In the genomic region with DNA sequence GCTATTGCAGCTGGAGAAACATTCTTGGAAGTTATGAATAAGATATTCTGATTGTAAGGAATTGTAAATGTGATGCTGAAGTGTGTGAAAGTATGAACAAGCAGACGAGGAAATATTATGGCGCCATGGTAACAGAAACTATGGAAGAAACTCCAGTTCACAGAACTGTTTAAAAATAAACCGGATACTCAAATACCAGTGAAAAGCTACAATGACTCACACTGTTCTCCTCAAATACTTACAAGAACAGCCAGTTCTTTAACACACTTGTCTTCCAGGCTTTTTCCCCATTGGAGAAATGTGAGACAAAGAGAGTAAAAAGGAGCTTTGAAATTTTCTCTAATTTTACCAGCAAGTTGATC, we compare ENCODE assay signal across 8 cellular contexts.
DNase-seq lines count a peak whose midpoint lies in the region; ATAC-seq and TF ChIP-seq lines count a peak whose summit lies in the region.

No MANE protein-coding gene starts in this region.

- H3K4me3 ChIP-seq in AG10803 (ENCODE audit: low read length) (peak overlapping the region; percentile 38), breast epithelium (peak overlapping the region in 1 of 3 donors; percentile 47), liver (ENCODE audit: low read depth in 1 of 3, low read length in 3 of 3) (no peak overlapping the region), thymus (ENCODE audit: low read length) (no peak overlapping the region)

- ATAC-seq in HG03442 (IDR thresholded peaks at IDR 0.05; ENCODE audit: unreplicated experiment) = no peak

- H3K9me3 Mint-ChIP-seq in IgD-negative memory B cell = no peaks in the 10 kb centered on the region

- H3K9me3 ChIP-seq in breast epithelium = no peaks in the 10 kb centered on the region
- no peaks in the 10 kb centered on the region for H3K9me3 ChIP-seq in liver (ENCODE audit: control insufficient read depth in 4 of 4, low read length in 3 of 4)
- no peaks in the 10 kb centered on the region for H3K9me3 ChIP-seq in thymus (ENCODE audit: control insufficient read depth)

- no peaks in the 10 kb centered on the region for H3K27me3 ChIP-seq in breast epithelium
- no peaks in the 10 kb centered on the region for H3K27me3 ChIP-seq in liver (ENCODE audit: control insufficient read depth in 4 of 4, insufficient read depth in 4 of 4, low read length in 3 of 4)
- H3K27me3 ChIP-seq in thymus (ENCODE audit: control insufficient read depth, insufficient read depth) = no peaks in the 10 kb centered on the region

- WGBS in liver = 69% methylated on average over 3 of the region's 3 CpGs
- WGBS in thymus = 75% methylated on average over 3 of the region's 3 CpGs

- intact Hi-C loops in breast epithelium (cut with DNase I; ENCODE audit: low total_unique reads) = no loop called here

- no peak for TF ChIP-seq RAD21 in liver (IDR thresholded peaks at IDR 0.05)

- peak overlapping the region; percentile 71 to 91 (median 90) for H3K4me3 Mint-ChIP-seq in IgD-negative memory B cell

- peaks cover 3% of the 10 kb centered on the region for H3K27me3 Mint-ChIP-seq in IgD-negative memory B cell

- H3K27ac Mint-ChIP-seq in IgD-negative memory B cell = peak overlapping the region; percentile 92 to 98 (median 98)

- TF ChIP-seq CTCF in AG10803 (conservative IDR thresholded peaks at IDR 0.05; ENCODE audit: low read length) (no peak), breast epithelium (IDR thresholded peaks at IDR 0.05) (no peak), liver (IDR thresholded peaks at IDR 0.05; ENCODE audit: low read depth, low read length, missing input control) (no peak)

- H3K4me1 ChIP-seq in breast epithelium (peaks cover 37 to 55% of the 10 kb centered on the region in 2 donors), liver (ENCODE audit: control insufficient read depth in 4 of 4, insufficient read depth in 4 of 4, low read length in 3 of 4) (peaks cover 10 to 23% (median 15%) of the 10 kb centered on the region in 4 donors), thymus (ENCODE audit: control insufficient read depth, insufficient read depth, low read length) (no peaks in the 10 kb centered on the region)

- H3K36me3 ChIP-seq in breast epithelium = no peaks in the 10 kb centered on the region
- H3K36me3 ChIP-seq in liver (ENCODE audit: control insufficient read depth in 4 of 4, insufficient read depth in 3 of 4, low read depth in 1 of 4, low read length in 3 of 4) = no peaks in the 10 kb centered on the region
- no peaks in the 10 kb centered on the region for H3K36me3 ChIP-seq in thymus (ENCODE audit: control insufficient read depth, insufficient read depth)

- no peak overlapping the region for H3K9ac ChIP-seq in liver (ENCODE audit: low read depth in 1 of 2, low read length in 2 of 2)

- DNase-seq in AG10803 (ENCODE audit: low read depth) = peak; percentile 97
- no peak for DNase-seq in breast epithelium (ENCODE audit: low spot score in 2 of 2)
- DNase-seq in SHP77 (lab: John Stamatoyannopoulos, UW) = no peak
- no peak for DNase-seq in GM19240 (ENCODE audit: insufficient read length, low spot score)

- peaks cover 65 to 84% (median 71%) of the 10 kb centered on the region in 3 donors for H3K4me1 Mint-ChIP-seq in IgD-negative memory B cell

- H3K36me3 Mint-ChIP-seq in IgD-negative memory B cell = peaks cover 5% of the 10 kb centered on the region

- no peak for TF ChIP-seq POLR2A in breast epithelium (IDR thresholded peaks at IDR 0.05)

- H3K27ac ChIP-seq in breast epithelium (peak overlapping the region; percentile 88 to 98), liver (ENCODE audit: low read depth in 1 of 2, low read length in 2 of 2) (peak overlapping the region; percentile 58 to 68), thymus (ENCODE audit: low read depth) (peak overlapping the region; percentile 58)

TF ChIP-seq in liver, 16 proteins besides CTCF, POLR2A, EP300 and RAD21:
- TF ChIP-seq HNF4A (conservative IDR thresholded peaks at IDR 0.05) (no peak), FOXA1 (IDR thresholded peaks at IDR 0.05) (no peak), TAF1 (conservative IDR thresholded peaks at IDR 0.05) (no peak), GABPA (IDR thresholded peaks at IDR 0.05 in 1 of 2, conservative IDR thresholded peaks at IDR 0.05 in 1 of 2) (no peak), ZBTB33 (IDR thresholded peaks at IDR 0.05) (no peak), HNF4G (IDR thresholded peaks at IDR 0.05) (no peak), JUND (IDR thresholded peaks at IDR 0.05) (peak; percentile 40 to 83), RXRA (IDR thresholded peaks at IDR 0.05) (no peak), YY1 (IDR thresholded peaks at IDR 0.05) (no peak), NR2F2 (IDR thresholded peaks at IDR 0.05) (peak; percentile 21), SP1 (IDR thresholded peaks at IDR 0.05) (peak; percentile 30), REST (IDR thresholded peaks at IDR 0.05) (no peak), FOXA2 (IDR thresholded peaks at IDR 0.05) (no peak)
- TF ChIP-seq, protein P1, sequence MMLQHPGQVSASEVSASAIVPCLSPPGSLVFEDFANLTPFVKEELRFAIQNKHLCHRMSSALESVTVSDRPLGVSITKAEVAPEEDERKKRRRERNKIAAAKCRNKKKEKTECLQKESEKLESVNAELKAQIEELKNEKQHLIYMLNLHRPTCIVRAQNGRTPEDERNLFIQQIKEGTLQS (IDR thresholded peaks at IDR 0.05) = no peak
- TF ChIP-seq, protein P2, sequence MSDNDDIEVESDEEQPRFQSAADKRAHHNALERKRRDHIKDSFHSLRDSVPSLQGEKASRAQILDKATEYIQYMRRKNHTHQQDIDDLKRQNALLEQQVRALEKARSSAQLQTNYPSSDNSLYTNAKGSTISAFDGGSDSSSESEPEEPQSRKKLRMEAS (IDR thresholded peaks at IDR 0.05) = no peak
